In the genomic region with DNA sequence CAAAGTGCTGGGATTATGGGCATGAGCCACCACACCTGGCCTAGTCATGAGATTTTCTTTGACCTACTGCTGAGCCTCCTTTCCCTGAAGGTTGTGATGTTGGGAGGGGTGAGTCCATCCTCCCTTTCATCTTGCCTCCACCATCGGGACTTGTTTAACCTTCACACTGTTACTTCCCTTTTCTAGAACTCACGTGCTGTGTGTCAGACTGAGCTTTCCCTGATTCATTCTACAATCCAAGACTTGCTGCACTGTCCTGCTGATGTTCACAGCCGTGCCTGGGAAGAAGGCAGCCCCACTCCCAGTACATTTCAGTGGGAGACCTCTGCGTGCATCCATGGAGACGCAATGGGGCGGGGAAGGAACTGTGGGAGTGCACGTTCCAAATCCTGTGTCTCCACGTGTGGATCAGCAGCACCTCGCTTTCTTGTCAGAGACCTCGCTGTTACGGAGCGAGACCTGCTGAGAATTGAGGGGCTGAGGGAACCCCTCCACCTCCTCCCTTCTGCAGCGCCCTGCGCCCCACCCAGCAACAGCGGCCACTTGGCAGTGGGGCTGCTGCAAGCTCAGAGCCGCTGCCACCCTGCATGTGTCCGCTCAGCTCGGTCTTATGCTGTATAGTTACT, we compare ENCODE assay signal across 1 cellular context.
TF ChIP-seq lines count a peak whose summit lies in the region.

No MANE protein-coding gene starts in this region.

TF ChIP-seq in IMR-90, 13 proteins besides CTCF, POLR2A, EP300 and RAD21 (continued from another document):
- TF ChIP-seq MAZ (IDR thresholded peaks at IDR 0.05; ENCODE audit: borderline replicate concordance, low read depth, low read length), result no peak
- TF ChIP-seq FOS (IDR thresholded peaks at IDR 0.05; ENCODE audit: low read depth, low read length), result no peak
- no peak for TF ChIP-seq MXI1 (IDR thresholded peaks at IDR 0.05; ENCODE audit: borderline replicate concordance, low read depth, low read length)
- no peak for TF ChIP-seq MAFK (IDR thresholded peaks at IDR 0.05; ENCODE audit: low read depth, low read length)
- no peak for TF ChIP-seq CHD1 (IDR thresholded peaks at IDR 0.05; ENCODE audit: low read depth, low read length)
- no peak for TF ChIP-seq NFE2L2 (IDR thresholded peaks at IDR 0.05; ENCODE audit: low read depth, low read length)
- TF ChIP-seq, protein P1, sequence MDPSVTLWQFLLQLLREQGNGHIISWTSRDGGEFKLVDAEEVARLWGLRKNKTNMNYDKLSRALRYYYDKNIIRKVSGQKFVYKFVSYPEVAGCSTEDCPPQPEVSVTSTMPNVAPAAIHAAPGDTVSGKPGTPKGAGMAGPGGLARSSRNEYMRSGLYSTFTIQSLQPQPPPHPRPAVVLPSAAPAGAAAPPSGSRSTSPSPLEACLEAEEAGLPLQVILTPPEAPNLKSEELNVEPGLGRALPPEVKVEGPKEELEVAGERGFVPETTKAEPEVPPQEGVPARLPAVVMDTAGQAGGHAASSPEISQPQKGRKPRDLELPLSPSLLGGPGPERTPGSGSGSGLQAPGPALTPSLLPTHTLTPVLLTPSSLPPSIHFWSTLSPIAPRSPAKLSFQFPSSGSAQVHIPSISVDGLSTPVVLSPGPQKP (IDR thresholded peaks at IDR 0.05; ENCODE audit: borderline replicate concordance, low read depth, low read length), result no peak
